19 cellular contexts compared by ENCODE assay signal in the genomic region with DNA sequence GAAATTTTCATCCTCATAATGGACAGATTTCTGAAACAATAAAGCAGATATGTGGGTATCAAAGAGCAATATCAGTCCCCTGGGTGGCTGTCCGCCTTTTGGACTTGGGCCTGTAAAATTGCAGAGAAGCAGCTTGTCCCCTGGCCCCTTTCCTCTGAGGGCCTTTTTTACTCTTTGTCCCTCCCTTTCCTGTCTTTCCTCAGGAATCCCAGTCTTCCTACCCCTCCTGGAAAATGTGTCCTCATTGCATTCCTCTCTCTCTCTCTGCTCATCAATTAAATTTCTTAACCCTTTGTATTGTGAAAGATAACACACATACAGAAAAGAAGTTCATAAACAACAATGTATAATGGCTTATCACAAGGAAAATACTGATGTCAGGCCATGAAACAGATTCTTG. TPM values are rescaled to one million over a fixed set of nuclear protein-coding genes. Genes with fewer than 3 reads are reported as not detected.
A peak's percentile ranks its signal among the peaks of the same experiment; 100 is the strongest.
DNase-seq lines count a peak whose midpoint lies in the region; ATAC-seq and TF ChIP-seq lines count a peak whose summit lies in the region.
"Had no signal": no experiment of that assay in that cellular context is flagged by ENCODE, and none has a peak within 500 bp of the region (broad histone marks: within the 10 kb centered on the region; RNA-seq: fewer than 3 reads in every experiment).

No MANE protein-coding gene starts in this region.

- H2AK5ac ChIP-seq in mesendoderm (ENCODE audit: low read length): no peak overlapping the region

- POLR2A ChIA-PET in HEK293 (lab: Yijun Ruan, JAX): no interaction called here

- peaks cover 7% of the 10 kb centered on the region for H3K4me1 Mint-ChIP-seq in type B pancreatic cell (ENCODE audit: unreplicated experiment)

- H3K56ac ChIP-seq in mesendoderm (ENCODE audit: low read length): no peak overlapping the region

- H3K27me3 Mint-ChIP-seq in type B pancreatic cell: peaks cover 11% of the 10 kb centered on the region

- no peak overlapping the region for H3K18ac ChIP-seq in mesendoderm (ENCODE audit: low read length)

- H4K5ac ChIP-seq in mesendoderm (ENCODE audit: low read length): no peak overlapping the region

- peak overlapping the region; percentile 16 for H3K27ac Mint-ChIP-seq in type B pancreatic cell
- H3K27ac Mint-ChIP-seq: CD14-positive monocyte had no signal

- H3K9ac ChIP-seq in mesendoderm (ENCODE audit: low read length): no peak overlapping the region

- no peak overlapping the region for H3K4me2 ChIP-seq in mesendoderm (ENCODE audit: low read length)

- H3K4ac ChIP-seq in mesendoderm (ENCODE audit: low read depth, low read length): no peak overlapping the region

- no peak overlapping the region for H4K8ac ChIP-seq in mesendoderm (ENCODE audit: low read depth, low read length)

- no peak for DNase-seq in brain microvascular endothelial cell
- DNase-seq in mesendoderm: peak; percentile 64
- no peak for DNase-seq in type B pancreatic cell (ENCODE audit: extremely low spot score, unreplicated experiment)
- DNase-seq in NCI-H82 (lab: John Stamatoyannopoulos, UW): no peak
- no peak for DNase-seq in NCI-H2227 treated with DMSO at 0.1 percent for 48 hours (lab: John Stamatoyannopoulos, UW)
- DNase-seq: ACHN, AML-193, GF-D8, GOT3, NCI-H1436, NCI-H2029, NCI-H2171, NCI-H446 treated with DMSO at 0.1 percent for 48 hours, NCI-H774 had no signal

- CTCF ChIA-PET in HEK293 (lab: Yijun Ruan, JAX): interaction anchor here (1.1 kb wide), 1 partner anchor 64 kb away, joined by 3 read pairs; no protein-coding TSS in a partner anchor

- H3K9me3 Mint-ChIP-seq in type B pancreatic cell: no peaks in the 10 kb centered on the region

- no peak for ATAC-seq in HG03196 (IDR thresholded peaks at IDR 0.05; ENCODE audit: unreplicated experiment)
- ATAC-seq: K562 had no signal

- H2BK120ac ChIP-seq in mesendoderm (ENCODE audit: low read depth, low read length): no peak overlapping the region

- H3K4me1 ChIP-seq in HEK293 (ENCODE audit: control insufficient read depth, insufficient read depth, low read length) (peaks cover 3% of the 10 kb centered on the region; the same call in 1 of the 2 replicates), mesendoderm (ENCODE audit: control insufficient read depth, low read depth, low read length) (peaks cover 5% of the 10 kb centered on the region)

- H3K4me3 Mint-ChIP-seq in type B pancreatic cell: peak overlapping the region; percentile 60
- H3K4me3 Mint-ChIP-seq: CD14-positive monocyte had no signal

- H2BK5ac ChIP-seq in mesendoderm (ENCODE audit: low read length): no peak overlapping the region

- H3K79me1 ChIP-seq in mesendoderm (ENCODE audit: low read length): no peaks in the 10 kb centered on the region

- no peaks in the 10 kb centered on the region for H3K36me3 ChIP-seq in HEK293 (ENCODE audit: control insufficient read depth in 2 of 2, insufficient read depth in 1 of 2, low read length in 2 of 2)
- H3K36me3 ChIP-seq in brain microvascular endothelial cell (replicated peaks): no peaks in the 10 kb centered on the region
- no peaks in the 10 kb centered on the region for H3K36me3 ChIP-seq in mesendoderm (ENCODE audit: control insufficient read depth, insufficient read depth, low read length)

- H3K27me3 ChIP-seq in brain microvascular endothelial cell (replicated peaks): no peaks in the 10 kb centered on the region
- H3K27me3 ChIP-seq in mesendoderm (ENCODE audit: insufficient read depth, low read length, poor library complexity): no peaks in the 10 kb centered on the region

- no peak overlapping the region for H3K27ac ChIP-seq in HEK293 (ENCODE audit: extremely low read depth, low read depth, low read length)
- H3K27ac ChIP-seq in brain microvascular endothelial cell: peak overlapping the region; percentile 34
- H3K27ac ChIP-seq in mesendoderm (ENCODE audit: low read depth, low read length): no peak overlapping the region
- H3K27ac ChIP-seq: HL-60 had no signal

- no CpG with 5 or more reads among the region's 1 CpG for WGBS in mesendoderm (ENCODE audit: extremely low coverage, insufficient coverage, low lambda C conversion rate)

- H3K36me3 Mint-ChIP-seq in type B pancreatic cell: no peaks in the 10 kb centered on the region
- H3K36me3 Mint-ChIP-seq: CD14-positive monocyte had no signal

- H3K23ac ChIP-seq in mesendoderm (ENCODE audit: low read length): no peak overlapping the region

- H3K9me3 ChIP-seq in HEK293 (ENCODE audit: control insufficient read depth, insufficient read depth, low read depth, low read length): no peaks in the 10 kb centered on the region

- TF ChIP-seq CTCF in HEK293 (tag by site-specific recombination; IDR thresholded peaks at IDR 0.05) (no peak), brain microvascular endothelial cell (IDR thresholded peaks at IDR 0.05; ENCODE audit: low read depth, low read length, missing control alignments) (no peak), type B pancreatic cell (conservative IDR thresholded peaks at IDR 0.05) (no peak)

- no peak overlapping the region for H2BK15ac ChIP-seq in mesendoderm (replicated peaks; ENCODE audit: low read depth)

- in situ Hi-C loops in brain microvascular endothelial cell (cut with HindIII; ENCODE audit: low pct_ligation_motif_present, low sequenced_read_pairs): no loop called here

- no peak overlapping the region for H3K4me3 ChIP-seq in HEK293 (ENCODE audit: low read depth, low read length)
- H3K4me3 ChIP-seq in brain microvascular endothelial cell (ENCODE audit: low read depth, low read length): no peak overlapping the region
- H3K4me3 ChIP-seq in mesendoderm (ENCODE audit: low read length): no peak overlapping the region
- H3K4me3 ChIP-seq: K562 had no signal

- no peaks in the 10 kb centered on the region for H3K79me2 ChIP-seq in mesendoderm (ENCODE audit: control insufficient read depth, insufficient read depth, low read length)

TF ChIP-seq in HEK293, 187 proteins besides CTCF, POLR2A, EP300 and RAD21:
- TF ChIP-seq ZBTB20 (tag by site-specific recombination; IDR thresholded peaks at IDR 0.05): peak; percentile 41
- no peak for TF ChIP-seq SP7 (tag by site-specific recombination; IDR thresholded peaks at IDR 0.05)

RNA-seq across cellular contexts. Expression of a gene that starts 3.0 kb away (rescaled TPM):
- polyA plus RNA-seq in mesendoderm (2013, experiment 1 of 2): 31.1 TPM
- 30.3 TPM for polyA plus RNA-seq in mesendoderm (2013, experiment 2 of 2)
- total RNA-seq in type B pancreatic cell (ENCODE audit: low replicate concordance): 8.8 and 11.6 TPM in 2 replicates
- total RNA-seq: K562 had no signal
- polyA plus RNA-seq: K562 had no signal
